In the genomic region with DNA sequence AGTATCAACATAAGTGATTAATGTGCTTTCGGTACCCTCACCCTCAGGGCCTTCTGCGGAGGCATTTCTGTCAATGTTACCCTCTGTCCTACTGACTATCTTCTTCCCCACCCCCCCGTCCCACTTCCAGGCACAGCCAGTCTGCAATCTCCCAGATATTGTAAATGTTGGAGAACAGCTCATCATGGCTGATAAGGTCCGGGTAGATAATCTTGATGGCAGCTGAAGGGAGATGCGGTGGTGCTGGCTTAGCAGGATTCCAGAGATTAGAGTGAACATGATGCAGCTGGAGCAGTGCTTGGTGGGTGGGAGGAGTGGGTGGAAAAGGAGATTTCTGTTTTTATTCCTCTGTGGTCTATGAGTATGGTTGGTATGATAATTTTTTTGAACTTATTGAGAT, we compare ENCODE assay signal across 1 cellular context.
A peak's percentile ranks its signal among the peaks of the same experiment; 100 is the strongest.
TF ChIP-seq lines count a peak whose summit lies in the region.

No MANE protein-coding gene starts in this region.

TF ChIP-seq in K562, 482 proteins besides CTCF, POLR2A, EP300 and RAD21 (continued from another document and continues in another):
- TF ChIP-seq, protein P1, sequence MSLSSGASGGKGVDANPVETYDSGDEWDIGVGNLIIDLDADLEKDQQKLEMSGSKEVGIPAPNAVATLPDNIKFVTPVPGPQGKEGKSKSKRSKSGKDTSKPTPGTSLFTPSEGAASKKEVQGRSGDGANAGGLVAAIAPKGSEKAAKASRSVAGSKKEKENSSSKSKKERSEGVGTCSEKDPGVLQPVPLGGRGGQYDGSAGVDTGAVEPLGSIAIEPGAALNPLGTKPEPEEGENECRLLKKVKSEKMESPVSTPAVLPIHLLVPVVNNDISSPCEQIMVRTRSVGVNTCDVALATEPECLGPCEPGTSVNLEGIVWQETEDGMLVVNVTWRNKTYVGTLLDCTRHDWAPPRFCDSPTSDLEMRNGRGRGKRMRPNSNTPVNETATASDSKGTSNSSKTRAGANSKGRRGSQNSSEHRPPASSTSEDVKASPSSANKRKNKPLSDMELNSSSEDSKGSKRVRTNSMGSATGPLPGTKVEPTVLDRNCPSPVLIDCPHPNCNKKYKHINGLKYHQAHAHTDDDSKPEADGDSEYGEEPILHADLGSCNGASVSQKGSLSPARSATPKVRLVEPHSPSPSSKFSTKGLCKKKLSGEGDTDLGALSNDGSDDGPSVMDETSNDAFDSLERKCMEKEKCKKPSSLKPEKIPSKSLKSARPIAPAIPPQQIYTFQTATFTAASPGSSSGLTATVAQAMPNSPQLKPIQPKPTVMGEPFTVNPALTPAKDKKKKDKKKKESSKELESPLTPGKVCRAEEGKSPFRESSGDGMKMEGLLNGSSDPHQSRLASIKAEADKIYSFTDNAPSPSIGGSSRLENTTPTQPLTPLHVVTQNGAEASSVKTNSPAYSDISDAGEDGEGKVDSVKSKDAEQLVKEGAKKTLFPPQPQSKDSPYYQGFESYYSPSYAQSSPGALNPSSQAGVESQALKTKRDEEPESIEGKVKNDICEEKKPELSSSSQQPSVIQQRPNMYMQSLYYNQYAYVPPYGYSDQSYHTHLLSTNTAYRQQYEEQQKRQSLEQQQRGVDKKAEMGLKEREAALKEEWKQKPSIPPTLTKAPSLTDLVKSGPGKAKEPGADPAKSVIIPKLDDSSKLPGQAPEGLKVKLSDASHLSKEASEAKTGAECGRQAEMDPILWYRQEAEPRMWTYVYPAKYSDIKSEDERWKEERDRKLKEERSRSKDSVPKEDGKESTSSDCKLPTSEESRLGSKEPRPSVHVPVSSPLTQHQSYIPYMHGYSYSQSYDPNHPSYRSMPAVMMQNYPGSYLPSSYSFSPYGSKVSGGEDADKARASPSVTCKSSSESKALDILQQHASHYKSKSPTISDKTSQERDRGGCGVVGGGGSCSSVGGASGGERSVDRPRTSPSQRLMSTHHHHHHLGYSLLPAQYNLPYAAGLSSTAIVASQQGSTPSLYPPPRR (CRISPR knock-in tag; IDR thresholded peaks at IDR 0.05; ENCODE audit: borderline replicate concordance) = no peak
- peak; percentile 42 for TF ChIP-seq FOSL1 (tag; conservative IDR thresholded peaks at IDR 0.05)
- no peak for TF ChIP-seq TAF9B (IDR thresholded peaks at IDR 0.05; ENCODE audit: partially characterized antibody)
- no peak for TF ChIP-seq ZKSCAN1 (IDR thresholded peaks at IDR 0.05; ENCODE audit: low read depth, low read length)
- TF ChIP-seq RNF2 (IDR thresholded peaks at IDR 0.05) = no peak
- no peak for TF ChIP-seq FOXK1 (CRISPR knock-in tag; IDR thresholded peaks at IDR 0.05; ENCODE audit: borderline replicate concordance)
- TF ChIP-seq ATF3 (IDR thresholded peaks at IDR 0.05) = no peak
- TF ChIP-seq ATF3 (CRISPR knock-in tag; conservative IDR thresholded peaks at IDR 0.05) = no peak
- no peak for TF ChIP-seq ZNF431 (CRISPR knock-in tag; IDR thresholded peaks at IDR 0.05)
- TF ChIP-seq CBFA2T3 (IDR thresholded peaks at IDR 0.05) = peak; percentile 87
- no peak for TF ChIP-seq ZC3H8 (IDR thresholded peaks at IDR 0.05)
- TF ChIP-seq MCM3 (IDR thresholded peaks at IDR 0.05) = no peak
- TF ChIP-seq, protein P2, sequence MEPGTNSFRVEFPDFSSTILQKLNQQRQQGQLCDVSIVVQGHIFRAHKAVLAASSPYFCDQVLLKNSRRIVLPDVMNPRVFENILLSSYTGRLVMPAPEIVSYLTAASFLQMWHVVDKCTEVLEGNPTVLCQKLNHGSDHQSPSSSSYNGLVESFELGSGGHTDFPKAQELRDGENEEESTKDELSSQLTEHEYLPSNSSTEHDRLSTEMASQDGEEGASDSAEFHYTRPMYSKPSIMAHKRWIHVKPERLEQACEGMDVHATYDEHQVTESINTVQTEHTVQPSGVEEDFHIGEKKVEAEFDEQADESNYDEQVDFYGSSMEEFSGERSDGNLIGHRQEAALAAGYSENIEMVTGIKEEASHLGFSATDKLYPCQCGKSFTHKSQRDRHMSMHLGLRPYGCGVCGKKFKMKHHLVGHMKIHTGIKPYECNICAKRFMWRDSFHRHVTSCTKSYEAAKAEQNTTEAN (CRISPR knock-in tag; IDR thresholded peaks at IDR 0.05) = no peak
- TF ChIP-seq POLR2AphosphoS5 (IDR thresholded peaks at IDR 0.05; ENCODE audit: control insufficient read depth, insufficient read depth, low read depth, low read length) = peak; percentile 35; the same call in 1 of the 2 replicates
- no peak for TF ChIP-seq CEBPG (CRISPR knock-in tag; IDR thresholded peaks at IDR 0.05)
- no peak for TF ChIP-seq CEBPG (tag; conservative IDR thresholded peaks at IDR 0.05 in 1 of 2, IDR thresholded peaks at IDR 0.05 in 1 of 2)
- no peak for TF ChIP-seq JUND (IDR thresholded peaks at IDR 0.05; ENCODE audit: borderline replicate concordance, low read depth, low read length)
- TF ChIP-seq JUND (tag; IDR thresholded peaks at IDR 0.05; ENCODE audit: borderline replicate concordance, low read depth, low read length) = no peak
- TF ChIP-seq, protein P3, sequence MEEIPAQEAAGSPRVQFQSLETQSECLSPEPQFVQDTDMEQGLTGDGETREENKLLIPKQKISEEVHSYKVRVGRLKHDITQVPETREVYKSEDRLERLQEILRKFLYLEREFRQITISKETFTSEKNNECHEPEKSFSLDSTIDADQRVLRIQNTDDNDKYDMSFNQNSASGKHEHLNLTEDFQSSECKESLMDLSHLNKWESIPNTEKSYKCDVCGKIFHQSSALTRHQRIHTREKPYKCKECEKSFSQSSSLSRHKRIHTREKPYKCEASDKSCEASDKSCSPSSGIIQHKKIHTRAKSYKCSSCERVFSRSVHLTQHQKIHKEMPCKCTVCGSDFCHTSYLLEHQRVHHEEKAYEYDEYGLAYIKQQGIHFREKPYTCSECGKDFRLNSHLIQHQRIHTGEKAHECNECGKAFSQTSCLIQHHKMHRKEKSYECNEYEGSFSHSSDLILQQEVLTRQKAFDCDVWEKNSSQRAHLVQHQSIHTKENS (CRISPR knock-in tag; IDR thresholded peaks at IDR 0.05) = no peak
- TF ChIP-seq NR2C2 (CRISPR knock-in tag; IDR thresholded peaks at IDR 0.05) = no peak
- no peak for TF ChIP-seq NR2C2 (tag; IDR thresholded peaks at IDR 0.05)
- no peak for TF ChIP-seq ZBTB7A (IDR thresholded peaks at IDR 0.05; ENCODE audit: borderline replicate concordance, control insufficient read depth, low read depth, low read length)
- TF ChIP-seq NFE2L1 (tag; IDR thresholded peaks at IDR 0.05; ENCODE audit: borderline replicate concordance, low read depth) = no peak
- no peak for TF ChIP-seq ETV6 (IDR thresholded peaks at IDR 0.05; ENCODE audit: borderline replicate concordance in 1 of 2, low read depth in 2 of 2, low read length in 1 of 2)
- no peak for TF ChIP-seq ETV6 (CRISPR knock-in tag; IDR thresholded peaks at IDR 0.05; ENCODE audit: borderline replicate concordance)
- peak; percentile 90 for TF ChIP-seq TEAD4 (IDR thresholded peaks at IDR 0.05; ENCODE audit: low read length)
- no peak for TF ChIP-seq TEAD4 (CRISPR knock-in tag; IDR thresholded peaks at IDR 0.05; ENCODE audit: borderline replicate concordance)
- TF ChIP-seq, protein P4, sequence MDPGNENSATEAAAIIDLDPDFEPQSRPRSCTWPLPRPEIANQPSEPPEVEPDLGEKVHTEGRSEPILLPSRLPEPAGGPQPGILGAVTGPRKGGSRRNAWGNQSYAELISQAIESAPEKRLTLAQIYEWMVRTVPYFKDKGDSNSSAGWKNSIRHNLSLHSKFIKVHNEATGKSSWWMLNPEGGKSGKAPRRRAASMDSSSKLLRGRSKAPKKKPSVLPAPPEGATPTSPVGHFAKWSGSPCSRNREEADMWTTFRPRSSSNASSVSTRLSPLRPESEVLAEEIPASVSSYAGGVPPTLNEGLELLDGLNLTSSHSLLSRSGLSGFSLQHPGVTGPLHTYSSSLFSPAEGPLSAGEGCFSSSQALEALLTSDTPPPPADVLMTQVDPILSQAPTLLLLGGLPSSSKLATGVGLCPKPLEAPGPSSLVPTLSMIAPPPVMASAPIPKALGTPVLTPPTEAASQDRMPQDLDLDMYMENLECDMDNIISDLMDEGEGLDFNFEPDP (CRISPR knock-in tag; IDR thresholded peaks at IDR 0.05) = no peak
- no peak for TF ChIP-seq CHD2 (IDR thresholded peaks at IDR 0.05; ENCODE audit: low read depth, low read length)
- no peak for TF ChIP-seq ZNF668 (CRISPR knock-in tag; IDR thresholded peaks at IDR 0.05)
- no peak for TF ChIP-seq ZNF511 (CRISPR knock-in tag; IDR thresholded peaks at IDR 0.05)
- no peak for TF ChIP-seq ILF3 (IDR thresholded peaks at IDR 0.05; ENCODE audit: borderline replicate concordance)
- no peak for TF ChIP-seq ZFP91 (CRISPR knock-in tag; IDR thresholded peaks at IDR 0.05)
- no peak for TF ChIP-seq MED1 (CRISPR knock-in tag; IDR thresholded peaks at IDR 0.05; ENCODE audit: borderline replicate concordance)
- no peak for TF ChIP-seq POU5F1 (IDR thresholded peaks at IDR 0.05; ENCODE audit: borderline replicate concordance, low read depth, low read length, partially characterized antibody)
- TF ChIP-seq EGR1 (conservative IDR thresholded peaks at IDR 0.05) = peak; percentile 88
- TF ChIP-seq, protein P5, sequence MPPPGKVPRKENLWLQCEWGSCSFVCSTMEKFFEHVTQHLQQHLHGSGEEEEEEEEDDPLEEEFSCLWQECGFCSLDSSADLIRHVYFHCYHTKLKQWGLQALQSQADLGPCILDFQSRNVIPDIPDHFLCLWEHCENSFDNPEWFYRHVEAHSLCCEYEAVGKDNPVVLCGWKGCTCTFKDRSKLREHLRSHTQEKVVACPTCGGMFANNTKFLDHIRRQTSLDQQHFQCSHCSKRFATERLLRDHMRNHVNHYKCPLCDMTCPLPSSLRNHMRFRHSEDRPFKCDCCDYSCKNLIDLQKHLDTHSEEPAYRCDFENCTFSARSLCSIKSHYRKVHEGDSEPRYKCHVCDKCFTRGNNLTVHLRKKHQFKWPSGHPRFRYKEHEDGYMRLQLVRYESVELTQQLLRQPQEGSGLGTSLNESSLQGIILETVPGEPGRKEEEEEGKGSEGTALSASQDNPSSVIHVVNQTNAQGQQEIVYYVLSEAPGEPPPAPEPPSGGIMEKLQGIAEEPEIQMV (tag; conservative IDR thresholded peaks at IDR 0.05; ENCODE audit: low read depth) = no peak
- TF ChIP-seq ZNF324 (CRISPR knock-in tag; IDR thresholded peaks at IDR 0.05) = no peak
- no peak for TF ChIP-seq ZNF551 (CRISPR knock-in tag; IDR thresholded peaks at IDR 0.05)
- no peak for TF ChIP-seq DDX20 (tag; IDR thresholded peaks at IDR 0.05; ENCODE audit: low read depth)
- TF ChIP-seq FOXA3 (CRISPR knock-in tag; conservative IDR thresholded peaks at IDR 0.05 in 1 of 2, IDR thresholded peaks at IDR 0.05 in 1 of 2) = no peak
- TF ChIP-seq VEZF1 (CRISPR knock-in tag; IDR thresholded peaks at IDR 0.05) = peak; percentile 53; the same call in 1 of the 2 replicates
- no peak for TF ChIP-seq RBM34 (IDR thresholded peaks at IDR 0.05; ENCODE audit: borderline replicate concordance, insufficient read depth, low read length)
- TF ChIP-seq, protein P6, sequence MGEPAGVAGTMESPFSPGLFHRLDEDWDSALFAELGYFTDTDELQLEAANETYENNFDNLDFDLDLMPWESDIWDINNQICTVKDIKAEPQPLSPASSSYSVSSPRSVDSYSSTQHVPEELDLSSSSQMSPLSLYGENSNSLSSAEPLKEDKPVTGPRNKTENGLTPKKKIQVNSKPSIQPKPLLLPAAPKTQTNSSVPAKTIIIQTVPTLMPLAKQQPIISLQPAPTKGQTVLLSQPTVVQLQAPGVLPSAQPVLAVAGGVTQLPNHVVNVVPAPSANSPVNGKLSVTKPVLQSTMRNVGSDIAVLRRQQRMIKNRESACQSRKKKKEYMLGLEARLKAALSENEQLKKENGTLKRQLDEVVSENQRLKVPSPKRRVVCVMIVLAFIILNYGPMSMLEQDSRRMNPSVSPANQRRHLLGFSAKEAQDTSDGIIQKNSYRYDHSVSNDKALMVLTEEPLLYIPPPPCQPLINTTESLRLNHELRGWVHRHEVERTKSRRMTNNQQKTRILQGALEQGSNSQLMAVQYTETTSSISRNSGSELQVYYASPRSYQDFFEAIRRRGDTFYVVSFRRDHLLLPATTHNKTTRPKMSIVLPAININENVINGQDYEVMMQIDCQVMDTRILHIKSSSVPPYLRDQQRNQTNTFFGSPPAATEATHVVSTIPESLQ (CRISPR knock-in tag; IDR thresholded peaks at IDR 0.05) = no peak
- TF ChIP-seq NFIC (IDR thresholded peaks at IDR 0.05) = peak; percentile 34; the same call in 1 of the 2 replicates
- TF ChIP-seq GATAD2B (IDR thresholded peaks at IDR 0.05; ENCODE audit: borderline replicate concordance) = no peak
- no peak for TF ChIP-seq PHF8 (IDR thresholded peaks at IDR 0.05; ENCODE audit: borderline replicate concordance, low read length)
